ENCODE assay signal across 1 cellular context in the genomic region with DNA sequence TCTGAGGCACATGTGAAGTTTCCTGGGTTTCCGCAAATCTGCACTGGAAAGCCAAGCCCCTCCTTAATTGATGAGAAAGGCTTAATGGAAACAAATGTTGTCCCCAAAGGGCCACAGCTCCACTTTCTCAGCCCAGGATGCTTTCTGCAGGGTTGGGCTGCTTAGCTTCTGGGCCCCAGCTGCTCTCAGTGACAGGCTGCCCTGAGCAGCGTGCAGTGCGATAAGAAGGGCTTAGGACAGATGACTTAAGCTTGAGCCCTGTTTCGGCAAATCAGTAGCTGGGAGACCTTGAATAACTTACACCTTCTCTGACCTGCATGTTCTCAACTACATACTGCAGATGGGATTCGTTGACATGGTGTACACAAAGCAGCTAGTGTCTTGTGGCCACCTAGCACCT.
TF ChIP-seq lines count a peak whose summit lies in the region.

No MANE protein-coding gene starts in this region.

TF ChIP-seq in IMR-90, 13 proteins besides CTCF, POLR2A, EP300 and RAD21:
- TF ChIP-seq RCOR1 (IDR thresholded peaks at IDR 0.05; ENCODE audit: insufficient replicate concordance, low read length), result no peak
- TF ChIP-seq CEBPB (IDR thresholded peaks at IDR 0.05; ENCODE audit: low read depth, low read length), result no peak
- TF ChIP-seq MXI1 (IDR thresholded peaks at IDR 0.05; ENCODE audit: borderline replicate concordance, low read depth, low read length), result no peak
- TF ChIP-seq CHD1 (IDR thresholded peaks at IDR 0.05; ENCODE audit: low read depth, low read length), result no peak
- no peak for TF ChIP-seq NFE2L2 (IDR thresholded peaks at IDR 0.05; ENCODE audit: low read depth, low read length)
- TF ChIP-seq RFX5 (IDR thresholded peaks at IDR 0.05; ENCODE audit: low read depth, low read length), result no peak
- no peak for TF ChIP-seq FOS (IDR thresholded peaks at IDR 0.05; ENCODE audit: low read depth, low read length)
- TF ChIP-seq MAZ (IDR thresholded peaks at IDR 0.05; ENCODE audit: borderline replicate concordance, low read depth, low read length), result no peak
- no peak for TF ChIP-seq BHLHE40 (IDR thresholded peaks at IDR 0.05; ENCODE audit: low read depth, low read length)
- TF ChIP-seq, protein P1, sequence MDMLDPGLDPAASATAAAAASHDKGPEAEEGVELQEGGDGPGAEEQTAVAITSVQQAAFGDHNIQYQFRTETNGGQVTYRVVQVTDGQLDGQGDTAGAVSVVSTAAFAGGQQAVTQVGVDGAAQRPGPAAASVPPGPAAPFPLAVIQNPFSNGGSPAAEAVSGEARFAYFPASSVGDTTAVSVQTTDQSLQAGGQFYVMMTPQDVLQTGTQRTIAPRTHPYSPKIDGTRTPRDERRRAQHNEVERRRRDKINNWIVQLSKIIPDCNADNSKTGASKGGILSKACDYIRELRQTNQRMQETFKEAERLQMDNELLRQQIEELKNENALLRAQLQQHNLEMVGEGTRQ (IDR thresholded peaks at IDR 0.05; ENCODE audit: low read depth, low read length), result no peak
- TF ChIP-seq, protein P2, sequence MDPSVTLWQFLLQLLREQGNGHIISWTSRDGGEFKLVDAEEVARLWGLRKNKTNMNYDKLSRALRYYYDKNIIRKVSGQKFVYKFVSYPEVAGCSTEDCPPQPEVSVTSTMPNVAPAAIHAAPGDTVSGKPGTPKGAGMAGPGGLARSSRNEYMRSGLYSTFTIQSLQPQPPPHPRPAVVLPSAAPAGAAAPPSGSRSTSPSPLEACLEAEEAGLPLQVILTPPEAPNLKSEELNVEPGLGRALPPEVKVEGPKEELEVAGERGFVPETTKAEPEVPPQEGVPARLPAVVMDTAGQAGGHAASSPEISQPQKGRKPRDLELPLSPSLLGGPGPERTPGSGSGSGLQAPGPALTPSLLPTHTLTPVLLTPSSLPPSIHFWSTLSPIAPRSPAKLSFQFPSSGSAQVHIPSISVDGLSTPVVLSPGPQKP (IDR thresholded peaks at IDR 0.05; ENCODE audit: borderline replicate concordance, low read depth, low read length), result no peak
- no peak for TF ChIP-seq MAFK (IDR thresholded peaks at IDR 0.05; ENCODE audit: low read depth, low read length)
- TF ChIP-seq SMC3 (IDR thresholded peaks at IDR 0.05; ENCODE audit: low read depth, low read length), result no peak
